Comparison of ENCODE assay signal across 14 cellular contexts in genomic region chr4:14994242-14994641, GRCh38. TPM values are rescaled to one million over a fixed set of nuclear protein-coding genes. Genes with fewer than 3 reads are reported as not detected.
DNase-seq lines count a peak whose midpoint lies in the region; ATAC-seq and TF ChIP-seq lines count a peak whose summit lies in the region.
"Had no signal": no experiment of that assay in that cellular context is flagged by ENCODE, and none has a peak within 500 bp of the region (broad histone marks: within the 10 kb centered on the region; RNA-seq: fewer than 3 reads in every experiment).

No MANE protein-coding gene starts in this region.

- no peak for TF ChIP-seq CTCF in AG10803 (conservative IDR thresholded peaks at IDR 0.05; ENCODE audit: low read length)
- no peak for TF ChIP-seq CTCF in fibroblast of the aortic adventitia (IDR thresholded peaks at IDR 0.05; ENCODE audit: insufficient read depth, low read length)
- TF ChIP-seq CTCF in WERI-Rb-1 (IDR thresholded peaks at IDR 0.05; ENCODE audit: low read depth, low read length), result no peak

- no peaks in the 10 kb centered on the region for H3K9me3 ChIP-seq in WERI-Rb-1 (ENCODE audit: severe bottlenecking)
- H3K9me3 ChIP-seq: gastrocnemius medialis, prostate gland had no signal

- no peaks in the 10 kb centered on the region for H3K27me3 ChIP-seq in WERI-Rb-1 (ENCODE audit: insufficient read depth, low read depth, severe bottlenecking)
- H3K27me3 ChIP-seq: BLaER1, gastrocnemius medialis had no signal

- no peak overlapping the region for H3K27ac ChIP-seq in WERI-Rb-1
- H3K27ac ChIP-seq: BLaER1, gastrocnemius medialis, prostate gland had no signal

- DNase-seq in AG10803 (ENCODE audit: low read depth) (peak; percentile 17), KBM-7 (peak; percentile 26), SKM-1 (lab: John Stamatoyannopoulos, UW; ENCODE audit: unreplicated experiment) (peak; percentile 76), fibroblast of the aortic adventitia (ENCODE audit: low read depth) (peak; percentile 19), WERI-Rb-1 (no peak), cortex of kidney (lab: John Stamatoyannopoulos, UW) (no peak)
- DNase-seq: activated CD8-positive, alpha-beta T cell treated with anti-CD3 and anti-CD28 coated beads for 36 hours; gastrocnemius medialis; NCI-H2029 treated with DMSO at 0.1 percent for 48 hours; T-helper 17 cell had no signal

- H3K4me3 ChIP-seq in AG10803 (ENCODE audit: low read length) (no peak overlapping the region), fibroblast of the aortic adventitia (ENCODE audit: low read depth, low read length) (no peak overlapping the region), WERI-Rb-1 (ENCODE audit: low read depth, low read length) (no peak overlapping the region)
- H3K4me3 ChIP-seq: BLaER1, gastrocnemius medialis, prostate gland had no signal

- H3K36me3 ChIP-seq in WERI-Rb-1, result no peaks in the 10 kb centered on the region
- H3K36me3 ChIP-seq: BLaER1, gastrocnemius medialis, prostate gland had no signal

- in situ Hi-C loops in KBM-7 (cut with MboI; ENCODE audit: low pct_unique_long_range_greater_than_20kb, low sequenced_read_pairs), result no loop called here

- ATAC-seq in HG03521 (IDR thresholded peaks at IDR 0.05; ENCODE audit: unreplicated experiment), result no peak
- ATAC-seq in GM21526 (IDR thresholded peaks at IDR 0.05; ENCODE audit: low FRiP score, unreplicated experiment), result no peak
- ATAC-seq: activated CD8-positive, alpha-beta T cell treated with anti-CD3 and anti-CD28 coated beads for 36 hours; gastrocnemius medialis; T-helper 17 cell had no signal

RNA-seq across cellular contexts. Expression of gene CPEB2, which starts 8.0 kb away (rescaled TPM):
- 16.8 and 45.6 TPM in 2 replicates for total RNA-seq in fibroblast of the aortic adventitia (ENCODE audit: low replicate concordance)

Comparison
In these comparisons a context has a peak if more than half of its experiments do, and no peak if none do; other contexts are left out.
1. DNase-seq: peak in AG10803 (single experiment), KBM-7 (single experiment), SKM-1 (single experiment) and fibroblast of the aortic adventitia (single experiment); none in WERI-Rb-1 (single experiment) and cortex of kidney (single experiment).